24 cellular contexts compared by ENCODE assay signal in genomic region chr2:236730393-236730792, GRCh38.
"Had no signal": no experiment of that assay in that cellular context is flagged by ENCODE, and none has a peak within 500 bp of the region (broad histone marks: within the 10 kb centered on the region; RNA-seq: fewer than 3 reads in every experiment).

No MANE protein-coding gene starts in this region.

- H3K9me3 ChIP-seq: ovary, sigmoid colon, thoracic aorta had no signal

- H3K36me3 ChIP-seq: ovary, sigmoid colon, thoracic aorta had no signal

- DNase-seq: activated CD4-positive, alpha-beta T cell treated with anti-CD3 and anti-CD28 coated beads for 1 hour; activated CD4-positive, alpha-beta T cell treated with anti-CD3 and anti-CD28 coated beads, Interleukin-2, amount 50 U/mL, for 1 hour; activated CD8-positive, alpha-beta memory T cell treated with anti-CD3 and anti-CD28 coated beads for 24 hours; activated CD8-positive, alpha-beta memory T cell treated with anti-CD3 and anti-CD28 coated beads, Interleukin-2, amount 50 U/mL, for 4 hours; activated naive CD4-positive, alpha-beta T cell treated with Interleukin-2 at 50 U/mL for 16 hours; activated naive CD8-positive, alpha-beta T cell treated with anti-CD3 and anti-CD28 coated beads for 36 hours; activated T-cell treated with anti-CD3 and anti-CD28 coated beads, Interleukin-2, amount 50 U/mL, for 24 hours; dorsolateral prefrontal cortex; effector memory CD8-positive, alpha-beta T cell; foreskin melanocyte; glutamatergic neuron; hypothalamus; left colon; mammary epithelial cell; midbrain; natural killer cell; ovary; sigmoid colon; stimulated activated CD4-positive, alpha-beta T cell treated with anti-CD3 and anti-CD28 coated beads, Interleukin-4, amount 100 ng/mL, for 1 hour; stimulated activated naive CD4-positive, alpha-beta T cell had no signal

- H3K27me3 ChIP-seq: ovary, sigmoid colon had no signal

- H3K4me3 ChIP-seq: dorsolateral prefrontal cortex, ovary, sigmoid colon, thoracic aorta had no signal

- ATAC-seq: activated T-helper 17 cell treated with anti-CD3 and anti-CD28 coated beads, Interleukin-2, amount 50 U/mL, for 72 hours; effector memory CD8-positive, alpha-beta T cell; esophagus mucosa; left colon; natural killer cell; SK-N-SH treated with all-trans-retinoic acid at 6 μM for 48 hours had no signal

- H3K27ac ChIP-seq: dorsolateral prefrontal cortex, ovary, thoracic aorta had no signal
